Comparison of ENCODE assay signal across 22 cellular contexts in genomic region chr1:12189328-12189682, GRCh38. TPM values are rescaled to one million over a fixed set of nuclear protein-coding genes. Genes with fewer than 3 reads are reported as not detected.
DNase-seq lines count a peak whose midpoint lies in the region; ATAC-seq and TF ChIP-seq lines count a peak whose summit lies in the region.
"Had no signal": no experiment of that assay in that cellular context is flagged by ENCODE, and none has a peak within 500 bp of the region (broad histone marks: within the 10 kb centered on the region; RNA-seq: fewer than 3 reads in every experiment).

No MANE protein-coding gene starts in this region.

- peaks cover 44% of the 10 kb centered on the region for H3K36me3 Mint-ChIP-seq in T-helper 1 cell treated with Interleukin-12 subunit alpha and Interleukin-12 subunit beta and Interleukin-4 antibody, amounts not matched to agents 30 μg/mL and 1 μg/mL, for 36 hours (ENCODE audit: low read depth)
- peaks cover 62% of the 10 kb centered on the region for H3K36me3 Mint-ChIP-seq in CD4-positive, alpha-beta T cell (ENCODE audit: low read depth)
- peaks cover 67% of the 10 kb centered on the region for H3K36me3 Mint-ChIP-seq in activated CD8-positive, alpha-beta T cell treated with anti-CD3 and anti-CD28 coated beads, Interleukin-2, amount 10 ng/mL, durations not matched to agents 7 days and 5 days (ENCODE audit: low read depth)
- no peaks in the 10 kb centered on the region for H3K36me3 Mint-ChIP-seq in natural killer cell

- H3K27me3 ChIP-seq in CD4-positive, alpha-beta T cell (ENCODE audit: control insufficient read depth, insufficient read depth, low read length) = no peaks in the 10 kb centered on the region
- H3K27me3 ChIP-seq: MG63, sigmoid colon, stomach had no signal

- no peaks in the 10 kb centered on the region for H3K9me3 ChIP-seq in CD4-positive, alpha-beta T cell (ENCODE audit: control insufficient read depth, low read length)
- H3K9me3 ChIP-seq: HAP-1, MG63, sigmoid colon, stomach had no signal

- POLR2A ChIA-PET in CD4-positive, alpha-beta T cell (lab: Charles Lee) = interaction anchor here (2.3 kb wide), 1 partner anchor 12 kb away, joined by 8 read pairs; no protein-coding TSS in a partner anchor
- POLR2A ChIA-PET in activated CD8-positive, alpha-beta T cell treated with anti-CD3 and anti-CD28 coated beads, Interleukin-2, amount 10 ng/mL, durations not matched to agents 7 days and 5 days (lab: Charles Lee) = interaction anchor here (1.3 to 2.1 kb wide), 2 partner anchors 11 to 280 kb away, joined by 4 to 7 read pairs; no protein-coding TSS in a partner anchor

- peaks cover 34% of the 10 kb centered on the region for H3K4me1 Mint-ChIP-seq in T-helper 1 cell treated with Interleukin-12 subunit alpha and Interleukin-12 subunit beta and Interleukin-4 antibody, amounts not matched to agents 30 μg/mL and 1 μg/mL, for 36 hours (ENCODE audit: low read depth)
- peaks cover 18% of the 10 kb centered on the region for H3K4me1 Mint-ChIP-seq in CD4-positive, alpha-beta T cell (ENCODE audit: low read depth)
- peaks cover 67% of the 10 kb centered on the region for H3K4me1 Mint-ChIP-seq in activated CD8-positive, alpha-beta T cell treated with anti-CD3 and anti-CD28 coated beads, Interleukin-2, amount 10 ng/mL, durations not matched to agents 7 days and 5 days (ENCODE audit: low read depth)
- peaks cover 48 to 82% of the 10 kb centered on the region in 2 donors for H3K4me1 Mint-ChIP-seq in natural killer cell

- H3K9me3 Mint-ChIP-seq in T-helper 1 cell treated with Interleukin-12 subunit alpha and Interleukin-12 subunit beta and Interleukin-4 antibody, amounts not matched to agents 30 μg/mL and 1 μg/mL, for 36 hours = no peaks in the 10 kb centered on the region
- H3K9me3 Mint-ChIP-seq in CD4-positive, alpha-beta T cell = no peaks in the 10 kb centered on the region
- H3K9me3 Mint-ChIP-seq in activated CD8-positive, alpha-beta T cell treated with anti-CD3 and anti-CD28 coated beads, Interleukin-2, amount 10 ng/mL, durations not matched to agents 7 days and 5 days (ENCODE audit: insufficient read depth) = no peaks in the 10 kb centered on the region
- no peaks in the 10 kb centered on the region for H3K9me3 Mint-ChIP-seq in natural killer cell

- no peak overlapping the region for H3K4me3 Mint-ChIP-seq in T-helper 1 cell treated with Interleukin-12 subunit alpha and Interleukin-12 subunit beta and Interleukin-4 antibody, amounts not matched to agents 30 μg/mL and 1 μg/mL, for 36 hours
- no peak overlapping the region for H3K4me3 Mint-ChIP-seq in CD4-positive, alpha-beta T cell
- H3K4me3 Mint-ChIP-seq in activated CD8-positive, alpha-beta T cell treated with anti-CD3 and anti-CD28 coated beads, Interleukin-2, amount 10 ng/mL, durations not matched to agents 7 days and 5 days = no peak overlapping the region
- no peak overlapping the region for H3K4me3 Mint-ChIP-seq in natural killer cell

- CTCF ChIA-PET in CD4-positive, alpha-beta T cell (lab: Charles Lee) = no interaction called here
- CTCF ChIA-PET in activated CD8-positive, alpha-beta T cell treated with anti-CD3 and anti-CD28 coated beads, Interleukin-2, amount 10 ng/mL, durations not matched to agents 7 days and 5 days (lab: Charles Lee) = interaction anchor here (1.4 to 3.7 kb wide), 3 partner anchors 12 to 65 kb away, joined by 3 to 29 read pairs (median 3); no protein-coding TSS in a partner anchor

- H3K27ac Mint-ChIP-seq in T-helper 1 cell treated with Interleukin-12 subunit alpha and Interleukin-12 subunit beta and Interleukin-4 antibody, amounts not matched to agents 30 μg/mL and 1 μg/mL, for 36 hours = peak overlapping the region; percentile 59
- H3K27ac Mint-ChIP-seq in CD4-positive, alpha-beta T cell = peak overlapping the region; percentile 43
- H3K27ac Mint-ChIP-seq in activated CD8-positive, alpha-beta T cell treated with anti-CD3 and anti-CD28 coated beads, Interleukin-2, amount 10 ng/mL, durations not matched to agents 7 days and 5 days = peak overlapping the region; percentile 9
- H3K27ac Mint-ChIP-seq in natural killer cell = peak overlapping the region; percentile 66 to 81

- DNase-seq in T-helper 1 cell = no peak
- DNase-seq in CD4-positive, alpha-beta T cell = no peak
- no peak for DNase-seq in activated CD8-positive, alpha-beta T cell treated with anti-CD3 and anti-CD28 coated beads, Interleukin-2, amount 10 ng/mL, durations not matched to agents 7 days and 5 days
- no peak for DNase-seq in natural killer cell
- no peak for DNase-seq in MV-4-11 (lab: John Stamatoyannopoulos, UW)
- DNase-seq in kidney glomerular epithelial cell (lab: John Stamatoyannopoulos, UW) = no peak
- no peak for DNase-seq in activated gamma-delta T cell (lab: John Stamatoyannopoulos, UW)
- DNase-seq: activated gamma-delta T cell treated with Interleukin-2 at 50 U/mL for 16 hours, DMS 273 treated with DMSO at 0.1 percent for 48 hours, head of caudate nucleus, MG63, NCI-H146, NCI-H2171, OCI-M1, SIG-M5, sigmoid colon, stomach, trophoblast cell had no signal

- H3K27ac ChIP-seq in CD4-positive, alpha-beta T cell (ENCODE audit: low read depth, low read length) = no peak overlapping the region
- H3K27ac ChIP-seq: 22Rv1, parathyroid adenoma, sigmoid colon, stomach had no signal

- TF ChIP-seq CTCF in CD4-positive, alpha-beta T cell (IDR thresholded peaks at IDR 0.05) = no peak
- TF ChIP-seq CTCF in natural killer cell (IDR thresholded peaks at IDR 0.05) = no peak

- H3K27me3 Mint-ChIP-seq in T-helper 1 cell treated with Interleukin-12 subunit alpha and Interleukin-12 subunit beta and Interleukin-4 antibody, amounts not matched to agents 30 μg/mL and 1 μg/mL, for 36 hours (ENCODE audit: low read depth) = no peaks in the 10 kb centered on the region
- H3K27me3 Mint-ChIP-seq in CD4-positive, alpha-beta T cell = no peaks in the 10 kb centered on the region
- H3K27me3 Mint-ChIP-seq in activated CD8-positive, alpha-beta T cell treated with anti-CD3 and anti-CD28 coated beads, Interleukin-2, amount 10 ng/mL, durations not matched to agents 7 days and 5 days (ENCODE audit: low read depth) = no peaks in the 10 kb centered on the region
- no peaks in the 10 kb centered on the region for H3K27me3 Mint-ChIP-seq in natural killer cell (ENCODE audit: low read depth in 2 of 2)

- intact Hi-C loops in CD4-positive, alpha-beta T cell (cut with DNase I, micrococcal nuclease) = no loop called here
- intact Hi-C loops in natural killer cell (cut with micrococcal nuclease) = no loop called here

- ATAC-seq in CD4-positive, alpha-beta T cell (ENCODE audit: poor library complexity) = no peak
- no peak for ATAC-seq in activated CD8-positive, alpha-beta T cell treated with anti-CD3 and anti-CD28 coated beads, Interleukin-2, amount 10 ng/mL, durations not matched to agents 7 days and 5 days
- ATAC-seq in natural killer cell = no peak

RNA-seq across cellular contexts. Expression of gene TNFRSF1B, which starts 22.5 kb away (rescaled TPM):
- total RNA-seq in CD4-positive, alpha-beta T cell = 10 to 100 TPM; 61.9 to 62.6 TPM
- 100 to 1,000 TPM; 274 to 284 TPM for total RNA-seq in activated CD8-positive, alpha-beta T cell treated with anti-CD3 and anti-CD28 coated beads, Interleukin-2, amount 10 ng/mL, durations not matched to agents 7 days and 5 days
- 100 to 1,000 TPM; 152 to 173 (median 172) TPM for total RNA-seq in natural killer cell

RNA-seq across cellular contexts. Expression of gene VPS13D, which starts 40.5 kb away (rescaled TPM):
- 10 to 100 TPM; 63.0 to 67.3 TPM for total RNA-seq in CD4-positive, alpha-beta T cell
- total RNA-seq in activated CD8-positive, alpha-beta T cell treated with anti-CD3 and anti-CD28 coated beads, Interleukin-2, amount 10 ng/mL, durations not matched to agents 7 days and 5 days = 10 to 100 TPM; 32.5 to 39.9 TPM
- total RNA-seq in natural killer cell = 10 to 100 TPM; 66.3 to 94.0 (median 81.7) TPM

Comparison
In these comparisons a context has a peak if more than half of its experiments do, and no peak if none do; other contexts are left out.
1. H3K27ac Mint-ChIP-seq: peak in every context shown above with its lines; median percentile 74 in natural killer cell; 59 in T-helper 1 cell treated with Interleukin-12 subunit alpha and Interleukin-12 subunit beta and Interleukin-4 antibody, amounts not matched to agents 30 μg/mL and 1 μg/mL, for 36 hours; 43 in CD4-positive, alpha-beta T cell; 9 in activated CD8-positive, alpha-beta T cell treated with anti-CD3 and anti-CD28 coated beads, Interleukin-2, amount 10 ng/mL, durations not matched to agents 7 days and 5 days.